ENCODE assay signal across 1 cellular context in the genomic region with DNA sequence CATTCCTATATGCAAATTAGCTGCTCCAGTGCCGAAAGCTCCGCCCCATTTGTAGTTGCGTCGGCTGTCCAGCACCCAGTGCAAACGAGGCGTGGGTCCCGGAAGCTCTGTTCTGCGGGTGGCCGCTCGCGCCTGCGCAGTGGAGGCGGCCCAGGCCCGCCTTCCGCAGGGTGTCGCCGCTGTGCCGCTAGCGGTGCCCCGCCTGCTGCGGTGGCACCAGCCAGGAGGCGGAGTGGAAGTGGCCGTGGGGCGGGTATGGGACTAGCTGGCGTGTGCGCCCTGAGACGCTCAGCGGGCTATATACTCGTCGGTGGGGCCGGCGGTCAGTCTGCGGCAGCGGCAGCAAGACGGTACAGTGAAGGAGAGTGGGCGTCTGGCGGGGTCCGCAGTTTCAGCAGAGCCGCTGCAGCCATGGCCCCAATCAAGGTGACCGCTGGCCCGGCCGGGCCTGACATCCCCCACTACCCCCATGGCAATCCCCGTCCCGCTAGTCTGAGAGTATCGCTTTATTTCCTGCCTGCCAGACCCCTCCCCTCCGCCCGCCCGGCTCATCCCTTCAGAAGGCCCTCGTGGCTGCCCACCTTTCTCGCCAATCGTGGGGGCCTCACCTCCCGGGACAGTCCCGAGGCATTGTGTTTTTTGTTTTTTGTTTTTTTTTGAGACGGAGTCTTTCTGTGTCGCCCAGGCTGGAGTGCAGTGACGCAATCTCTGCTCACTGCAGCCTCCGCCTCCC.
TF ChIP-seq lines count a peak whose summit lies in the region.

TSS of gene PRDX5 (plus strand) at position 161 of the 733 bp plus-strand sequence. CDS start at position 256, 95 bp downstream.

TF ChIP-seq in HepG2, 621 proteins besides CTCF, POLR2A, EP300 and RAD21 (continued from another document and continues in another):
- TF ChIP-seq ZGPAT (CRISPR knock-in tag; IDR thresholded peaks at IDR 0.05) (no peak), GLI4 (CRISPR knock-in tag; IDR thresholded peaks at IDR 0.05; ENCODE audit: borderline replicate concordance) (no peak), ZNF556 (CRISPR knock-in tag; IDR thresholded peaks at IDR 0.05; ENCODE audit: borderline replicate concordance) (peak; percentile 46; the same call in 1 of the 2 replicates), ZFY (CRISPR knock-in tag; IDR thresholded peaks at IDR 0.05) (peak; percentile 75), ZNF773 (CRISPR knock-in tag; IDR thresholded peaks at IDR 0.05; ENCODE audit: borderline replicate concordance) (peak; percentile 72; the same call in 1 of the 2 replicates), KDM4B (CRISPR knock-in tag; IDR thresholded peaks at IDR 0.05) (no peak; the same call in 1 of the 2 replicates), EED (CRISPR knock-in tag; IDR thresholded peaks at IDR 0.05) (peak; percentile 42; the same call in 1 of the 2 replicates), MYPOP (CRISPR knock-in tag; IDR thresholded peaks at IDR 0.05) (0 out of 2 replicates have a peak, but pooled peaks have one; percentile 49), NFYB (CRISPR knock-in tag; IDR thresholded peaks at IDR 0.05) (no peak), JUN (CRISPR knock-in tag; IDR thresholded peaks at IDR 0.05) (0 out of 2 replicates have a peak, but pooled peaks have one; percentile 39), RERE (CRISPR knock-in tag; IDR thresholded peaks at IDR 0.05; ENCODE audit: low read depth) (peak; percentile 29; the same call in 1 of the 2 replicates), ZNF878 (CRISPR knock-in tag; IDR thresholded peaks at IDR 0.05) (no peak), MAFG (CRISPR knock-in tag; IDR thresholded peaks at IDR 0.05) (no peak), RBAK (CRISPR knock-in tag; IDR thresholded peaks at IDR 0.05) (no peak), ZNF563 (CRISPR knock-in tag; IDR thresholded peaks at IDR 0.05) (peak; percentile 39; the same call in 1 of the 2 replicates), PRMT3 (CRISPR knock-in tag; IDR thresholded peaks at IDR 0.05; ENCODE audit: borderline replicate concordance, low read depth) (no peak), JDP2 (CRISPR knock-in tag; IDR thresholded peaks at IDR 0.05; ENCODE audit: borderline replicate concordance) (no peak), ZSCAN29 (CRISPR knock-in tag; conservative IDR thresholded peaks at IDR 0.05) (no peak), KLF11 (CRISPR knock-in tag; IDR thresholded peaks at IDR 0.05) (no peak), AHR (CRISPR knock-in tag; IDR thresholded peaks at IDR 0.05) (no peak), JARID2 (CRISPR knock-in tag; IDR thresholded peaks at IDR 0.05; ENCODE audit: insufficient replicate concordance) (no peak), HDAC2 (CRISPR knock-in tag; IDR thresholded peaks at IDR 0.05) (no peak), PBX3 (CRISPR knock-in tag; IDR thresholded peaks at IDR 0.05; ENCODE audit: borderline replicate concordance) (no peak), ZNF761 (CRISPR knock-in tag; conservative IDR thresholded peaks at IDR 0.05) (peak; percentile 69; the same call in 1 of the 2 replicates), REPIN1 (CRISPR knock-in tag; IDR thresholded peaks at IDR 0.05; ENCODE audit: borderline replicate concordance, low read depth) (0 out of 2 replicates have a peak, but pooled peaks have one; percentile 4), HOXA3 (CRISPR knock-in tag; IDR thresholded peaks at IDR 0.05) (peak; percentile 50; the same call in 1 of the 2 replicates)
- TF ChIP-seq, protein P1, sequence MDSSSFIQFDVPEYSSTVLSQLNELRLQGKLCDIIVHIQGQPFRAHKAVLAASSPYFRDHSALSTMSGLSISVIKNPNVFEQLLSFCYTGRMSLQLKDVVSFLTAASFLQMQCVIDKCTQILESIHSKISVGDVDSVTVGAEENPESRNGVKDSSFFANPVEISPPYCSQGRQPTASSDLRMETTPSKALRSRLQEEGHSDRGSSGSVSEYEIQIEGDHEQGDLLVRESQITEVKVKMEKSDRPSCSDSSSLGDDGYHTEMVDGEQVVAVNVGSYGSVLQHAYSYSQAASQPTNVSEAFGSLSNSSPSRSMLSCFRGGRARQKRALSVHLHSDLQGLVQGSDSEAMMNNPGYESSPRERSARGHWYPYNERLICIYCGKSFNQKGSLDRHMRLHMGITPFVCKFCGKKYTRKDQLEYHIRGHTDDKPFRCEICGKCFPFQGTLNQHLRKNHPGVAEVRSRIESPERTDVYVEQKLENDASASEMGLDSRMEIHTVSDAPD (CRISPR knock-in tag; IDR thresholded peaks at IDR 0.05), result no peak
- TF ChIP-seq, protein P2, sequence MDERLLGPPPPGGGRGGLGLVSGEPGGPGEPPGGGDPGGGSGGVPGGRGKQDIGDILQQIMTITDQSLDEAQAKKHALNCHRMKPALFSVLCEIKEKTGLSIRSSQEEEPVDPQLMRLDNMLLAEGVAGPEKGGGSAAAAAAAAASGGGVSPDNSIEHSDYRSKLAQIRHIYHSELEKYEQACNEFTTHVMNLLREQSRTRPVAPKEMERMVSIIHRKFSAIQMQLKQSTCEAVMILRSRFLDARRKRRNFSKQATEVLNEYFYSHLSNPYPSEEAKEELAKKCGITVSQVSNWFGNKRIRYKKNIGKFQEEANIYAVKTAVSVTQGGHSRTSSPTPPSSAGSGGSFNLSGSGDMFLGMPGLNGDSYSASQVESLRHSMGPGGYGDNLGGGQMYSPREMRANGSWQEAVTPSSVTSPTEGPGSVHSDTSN (CRISPR knock-in tag; IDR thresholded peaks at IDR 0.05), result no peak
- TF ChIP-seq, protein P3, sequence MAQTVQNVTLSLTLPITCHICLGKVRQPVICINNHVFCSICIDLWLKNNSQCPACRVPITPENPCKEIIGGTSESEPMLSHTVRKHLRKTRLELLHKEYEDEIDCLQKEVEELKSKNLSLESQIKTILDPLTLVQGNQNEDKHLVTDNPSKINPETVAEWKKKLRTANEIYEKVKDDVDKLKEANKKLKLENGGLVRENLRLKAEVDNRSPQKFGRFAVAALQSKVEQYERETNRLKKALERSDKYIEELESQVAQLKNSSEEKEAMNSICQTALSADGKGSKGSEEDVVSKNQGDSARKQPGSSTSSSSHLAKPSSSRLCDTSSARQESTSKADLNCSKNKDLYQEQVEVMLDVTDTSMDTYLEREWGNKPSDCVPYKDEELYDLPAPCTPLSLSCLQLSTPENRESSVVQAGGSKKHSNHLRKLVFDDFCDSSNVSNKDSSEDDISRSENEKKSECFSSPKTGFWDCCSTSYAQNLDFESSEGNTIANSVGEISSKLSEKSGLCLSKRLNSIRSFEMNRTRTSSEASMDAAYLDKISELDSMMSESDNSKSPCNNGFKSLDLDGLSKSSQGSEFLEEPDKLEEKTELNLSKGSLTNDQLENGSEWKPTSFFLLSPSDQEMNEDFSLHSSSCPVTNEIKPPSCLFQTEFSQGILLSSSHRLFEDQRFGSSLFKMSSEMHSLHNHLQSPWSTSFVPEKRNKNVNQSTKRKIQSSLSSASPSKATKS (CRISPR knock-in tag; IDR thresholded peaks at IDR 0.05), result no peak
- TF ChIP-seq, protein P4, sequence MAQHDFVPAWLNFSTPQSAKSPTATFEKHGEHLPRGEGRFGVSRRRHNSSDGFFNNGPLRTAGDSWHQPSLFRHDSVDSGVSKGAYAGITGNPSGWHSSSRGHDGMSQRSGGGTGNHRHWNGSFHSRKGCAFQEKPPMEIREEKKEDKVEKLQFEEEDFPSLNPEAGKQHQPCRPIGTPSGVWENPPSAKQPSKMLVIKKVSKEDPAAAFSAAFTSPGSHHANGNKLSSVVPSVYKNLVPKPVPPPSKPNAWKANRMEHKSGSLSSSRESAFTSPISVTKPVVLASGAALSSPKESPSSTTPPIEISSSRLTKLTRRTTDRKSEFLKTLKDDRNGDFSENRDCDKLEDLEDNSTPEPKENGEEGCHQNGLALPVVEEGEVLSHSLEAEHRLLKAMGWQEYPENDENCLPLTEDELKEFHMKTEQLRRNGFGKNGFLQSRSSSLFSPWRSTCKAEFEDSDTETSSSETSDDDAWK (CRISPR knock-in tag; IDR thresholded peaks at IDR 0.05), result no peak
- TF ChIP-seq, protein P5, sequence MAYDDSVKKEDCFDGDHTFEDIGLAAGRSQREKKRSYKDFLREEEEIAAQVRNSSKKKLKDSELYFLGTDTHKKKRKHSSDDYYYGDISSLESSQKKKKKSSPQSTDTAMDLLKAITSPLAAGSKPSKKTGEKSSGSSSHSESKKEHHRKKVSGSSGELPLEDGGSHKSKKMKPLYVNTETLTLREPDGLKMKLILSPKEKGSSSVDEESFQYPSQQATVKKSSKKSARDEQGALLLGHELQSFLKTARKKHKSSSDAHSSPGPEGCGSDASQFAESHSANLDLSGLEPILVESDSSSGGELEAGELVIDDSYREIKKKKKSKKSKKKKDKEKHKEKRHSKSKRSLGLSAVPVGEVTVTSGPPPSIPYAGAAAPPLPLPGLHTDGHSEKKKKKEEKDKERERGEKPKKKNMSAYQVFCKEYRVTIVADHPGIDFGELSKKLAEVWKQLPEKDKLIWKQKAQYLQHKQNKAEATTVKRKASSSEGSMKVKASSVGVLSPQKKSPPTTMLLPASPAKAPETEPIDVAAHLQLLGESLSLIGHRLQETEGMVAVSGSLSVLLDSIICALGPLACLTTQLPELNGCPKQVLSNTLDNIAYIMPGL (CRISPR knock-in tag; IDR thresholded peaks at IDR 0.05; ENCODE audit: borderline replicate concordance in 1 of 2, low read depth in 1 of 2), result peak; percentile 88 to 96
- TF ChIP-seq, protein P6, sequence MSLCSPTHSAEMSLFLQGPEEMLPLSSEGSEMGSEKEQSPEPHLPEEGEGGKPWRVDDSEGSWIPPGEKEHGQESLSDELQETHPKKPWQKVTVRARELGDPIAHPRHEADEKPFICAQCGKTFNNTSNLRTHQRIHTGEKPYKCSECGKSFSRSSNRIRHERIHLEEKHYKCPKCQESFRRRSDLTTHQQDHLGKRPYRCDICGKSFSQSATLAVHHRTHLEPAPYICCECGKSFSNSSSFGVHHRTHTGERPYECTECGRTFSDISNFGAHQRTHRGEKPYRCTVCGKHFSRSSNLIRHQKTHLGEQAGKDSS (CRISPR knock-in tag; IDR thresholded peaks at IDR 0.05; ENCODE audit: borderline replicate concordance, low read depth), result peak; percentile 82; the same call in 1 of the 2 replicates
